In genomic region chr20:56781108-56781739, GRCh38 we compare ENCODE assay signal across 18 cellular contexts.
DNase-seq lines count a peak whose midpoint lies in the region; ATAC-seq and TF ChIP-seq lines count a peak whose summit lies in the region.
"Had no signal": no experiment of that assay in that cellular context is flagged by ENCODE, and none has a peak within 500 bp of the region (broad histone marks: within the 10 kb centered on the region; RNA-seq: fewer than 3 reads in every experiment).

No MANE protein-coding gene starts in this region.

- no peaks in the 10 kb centered on the region for H3K36me3 ChIP-seq in breast epithelium
- no peaks in the 10 kb centered on the region for H3K36me3 ChIP-seq in lower lobe of right lung
- H3K36me3 ChIP-seq in SJCRH30: no peaks in the 10 kb centered on the region
- H3K36me3 ChIP-seq: ascending aorta had no signal

- H3K4me3 ChIP-seq in breast epithelium (no peak overlapping the region), lower lobe of right lung (no peak overlapping the region), SJCRH30 (no peak overlapping the region)
- H3K4me3 ChIP-seq: ascending aorta had no signal

- no peaks in the 10 kb centered on the region for H3K9me3 Mint-ChIP-seq in activated CD4-positive, alpha-beta T cell treated with anti-CD3 and anti-CD28 coated beads, Interleukin-2, amount 10 ng/mL, durations not matched to agents 7 days and 5 days
- no peaks in the 10 kb centered on the region for H3K9me3 Mint-ChIP-seq in activated CD4-positive, alpha-beta T cell treated with anti-CD3 and anti-CD28 coated beads for 36 hours (ENCODE audit: low read depth)

- TF ChIP-seq CTCF in breast epithelium (IDR thresholded peaks at IDR 0.05) (no peak), lower lobe of right lung (IDR thresholded peaks at IDR 0.05) (no peak)

- H3K4me1 Mint-ChIP-seq in activated CD4-positive, alpha-beta T cell treated with anti-CD3 and anti-CD28 coated beads, Interleukin-2, amount 10 ng/mL, durations not matched to agents 7 days and 5 days: peaks cover 26% of the 10 kb centered on the region
- H3K4me1 Mint-ChIP-seq in activated CD4-positive, alpha-beta T cell treated with anti-CD3 and anti-CD28 coated beads for 36 hours: peaks cover 14% of the 10 kb centered on the region

- no peaks in the 10 kb centered on the region for H3K9me3 ChIP-seq in breast epithelium
- H3K9me3 ChIP-seq in lower lobe of right lung: no peaks in the 10 kb centered on the region
- no peaks in the 10 kb centered on the region for H3K9me3 ChIP-seq in SJCRH30 (replicated peaks)
- H3K9me3 ChIP-seq: ascending aorta had no signal

- intact Hi-C loops in activated CD4-positive, alpha-beta T cell treated with anti-CD3 and anti-CD28 coated beads for 36 hours (cut with DNase I, micrococcal nuclease): no loop called here
- intact Hi-C loops in breast epithelium (cut with DNase I; ENCODE audit: low total_unique reads) (no loop called here), lower lobe of right lung (cut with DNase I) (no loop called here)

- no peak for DNase-seq in activated CD4-positive, alpha-beta T cell treated with anti-CD3 and anti-CD28 coated beads, Interleukin-2, amount 10 ng/mL, durations not matched to agents 7 days and 5 days
- no peak for DNase-seq in activated CD4-positive, alpha-beta T cell treated with anti-CD3 and anti-CD28 coated beads for 36 hours
- no peak for DNase-seq in breast epithelium (ENCODE audit: low spot score in 2 of 2)
- DNase-seq in lower lobe of right lung: peak; percentile 57
- DNase-seq in ureter (ENCODE audit: low spot score): peak; percentile 55
- no peak for DNase-seq in SJCRH30
- DNase-seq in HT-29 (ENCODE audit: low spot score): no peak
- DNase-seq in activated effector memory CD4-positive, alpha-beta T cell treated with Interleukin-2 at 50 U/mL for 16 hours: no peak
- DNase-seq: activated CD4-positive, alpha-beta T cell treated with anti-CD3 and anti-CD28 coated beads for 1 hour; activated T-cell treated with anti-CD3 and anti-CD28 coated beads, Interleukin-2, amount 50 U/mL, for 48 hours; effector CD4-positive, alpha-beta T cell; glutamatergic neuron; H7; kidney; naive B cell; NCI-H2171 treated with DMSO at 0.1 percent for 48 hours had no signal

- H3K27me3 ChIP-seq in breast epithelium (no peaks in the 10 kb centered on the region), lower lobe of right lung (ENCODE audit: low read depth) (peaks cover 19% of the 10 kb centered on the region), SJCRH30 (peaks cover 60% of the 10 kb centered on the region)
- H3K27me3 ChIP-seq: ascending aorta had no signal

- peak overlapping the region; percentile 60 to 61 for H3K27ac ChIP-seq in breast epithelium
- H3K27ac ChIP-seq in lower lobe of right lung: no peak overlapping the region
- H3K27ac ChIP-seq in SJCRH30: no peak overlapping the region
- H3K27ac ChIP-seq: 22Rv1, ascending aorta had no signal

- no peaks in the 10 kb centered on the region for H3K36me3 Mint-ChIP-seq in activated CD4-positive, alpha-beta T cell treated with anti-CD3 and anti-CD28 coated beads, Interleukin-2, amount 10 ng/mL, durations not matched to agents 7 days and 5 days (ENCODE audit: low read depth)
- no peaks in the 10 kb centered on the region for H3K36me3 Mint-ChIP-seq in activated CD4-positive, alpha-beta T cell treated with anti-CD3 and anti-CD28 coated beads for 36 hours (ENCODE audit: low read depth)
- H3K36me3 Mint-ChIP-seq: naive B cell had no signal

- CTCF ChIA-PET in activated CD4-positive, alpha-beta T cell treated with anti-CD3 and anti-CD28 coated beads, Interleukin-2, amount 10 ng/mL, durations not matched to agents 7 days and 5 days (lab: Charles Lee): interaction anchor here (1.1 kb wide), 1 partner anchor 11 kb away, joined by 3 read pairs; no protein-coding TSS in a partner anchor
- CTCF ChIA-PET in activated CD4-positive, alpha-beta T cell treated with anti-CD3 and anti-CD28 coated beads for 36 hours (lab: Charles Lee): no interaction called here

- TF ChIP-seq POLR2A in breast epithelium (IDR thresholded peaks at IDR 0.05): no peak

- H3K4me3 Mint-ChIP-seq in activated CD4-positive, alpha-beta T cell treated with anti-CD3 and anti-CD28 coated beads, Interleukin-2, amount 10 ng/mL, durations not matched to agents 7 days and 5 days: no peak overlapping the region
- no peak overlapping the region for H3K4me3 Mint-ChIP-seq in activated CD4-positive, alpha-beta T cell treated with anti-CD3 and anti-CD28 coated beads for 36 hours

- H3K27me3 Mint-ChIP-seq in activated CD4-positive, alpha-beta T cell treated with anti-CD3 and anti-CD28 coated beads, Interleukin-2, amount 10 ng/mL, durations not matched to agents 7 days and 5 days: peaks cover 4% of the 10 kb centered on the region
- H3K27me3 Mint-ChIP-seq in activated CD4-positive, alpha-beta T cell treated with anti-CD3 and anti-CD28 coated beads for 36 hours: peaks cover 3% of the 10 kb centered on the region

- POLR2A ChIA-PET in activated CD4-positive, alpha-beta T cell treated with anti-CD3 and anti-CD28 coated beads, Interleukin-2, amount 10 ng/mL, durations not matched to agents 7 days and 5 days (lab: Charles Lee): no interaction called here
- POLR2A ChIA-PET in activated CD4-positive, alpha-beta T cell treated with anti-CD3 and anti-CD28 coated beads for 36 hours (lab: Charles Lee): no interaction called here

- H3K4me1 ChIP-seq in breast epithelium (peaks cover 0 to 8% of the 10 kb centered on the region in 2 donors), lower lobe of right lung (no peaks in the 10 kb centered on the region), SJCRH30 (no peaks in the 10 kb centered on the region)
- H3K4me1 ChIP-seq: ascending aorta had no signal

- no peak for ATAC-seq in activated CD4-positive, alpha-beta T cell treated with anti-CD3 and anti-CD28 coated beads for 36 hours
- peak in 1 of 2 donors; percentile 75 for ATAC-seq in lower lobe of right lung

- H3K27ac Mint-ChIP-seq in activated CD4-positive, alpha-beta T cell treated with anti-CD3 and anti-CD28 coated beads, Interleukin-2, amount 10 ng/mL, durations not matched to agents 7 days and 5 days: peak overlapping the region; percentile 36
- no peak overlapping the region for H3K27ac Mint-ChIP-seq in activated CD4-positive, alpha-beta T cell treated with anti-CD3 and anti-CD28 coated beads for 36 hours

Comparison
In these comparisons a context has a peak if more than half of its experiments do, and no peak if none do; other contexts are left out.
1. DNase-seq: peak in lower lobe of right lung (single experiment) and ureter (single experiment); none in activated CD4-positive, alpha-beta T cell treated with anti-CD3 and anti-CD28 coated beads, Interleukin-2, amount 10 ng/mL, durations not matched to agents 7 days and 5 days (single experiment), activated CD4-positive, alpha-beta T cell treated with anti-CD3 and anti-CD28 coated beads for 36 hours (single experiment), breast epithelium (0 of 2), SJCRH30 (0 of 2), HT-29 (single experiment) and activated effector memory CD4-positive, alpha-beta T cell treated with Interleukin-2 at 50 U/mL for 16 hours (single experiment).
2. H3K27ac ChIP-seq: peak in breast epithelium (2 of 2); none in lower lobe of right lung (single experiment) and SJCRH30 (single experiment).